ENCODE assay signal across 1 cellular context in the genomic region with DNA sequence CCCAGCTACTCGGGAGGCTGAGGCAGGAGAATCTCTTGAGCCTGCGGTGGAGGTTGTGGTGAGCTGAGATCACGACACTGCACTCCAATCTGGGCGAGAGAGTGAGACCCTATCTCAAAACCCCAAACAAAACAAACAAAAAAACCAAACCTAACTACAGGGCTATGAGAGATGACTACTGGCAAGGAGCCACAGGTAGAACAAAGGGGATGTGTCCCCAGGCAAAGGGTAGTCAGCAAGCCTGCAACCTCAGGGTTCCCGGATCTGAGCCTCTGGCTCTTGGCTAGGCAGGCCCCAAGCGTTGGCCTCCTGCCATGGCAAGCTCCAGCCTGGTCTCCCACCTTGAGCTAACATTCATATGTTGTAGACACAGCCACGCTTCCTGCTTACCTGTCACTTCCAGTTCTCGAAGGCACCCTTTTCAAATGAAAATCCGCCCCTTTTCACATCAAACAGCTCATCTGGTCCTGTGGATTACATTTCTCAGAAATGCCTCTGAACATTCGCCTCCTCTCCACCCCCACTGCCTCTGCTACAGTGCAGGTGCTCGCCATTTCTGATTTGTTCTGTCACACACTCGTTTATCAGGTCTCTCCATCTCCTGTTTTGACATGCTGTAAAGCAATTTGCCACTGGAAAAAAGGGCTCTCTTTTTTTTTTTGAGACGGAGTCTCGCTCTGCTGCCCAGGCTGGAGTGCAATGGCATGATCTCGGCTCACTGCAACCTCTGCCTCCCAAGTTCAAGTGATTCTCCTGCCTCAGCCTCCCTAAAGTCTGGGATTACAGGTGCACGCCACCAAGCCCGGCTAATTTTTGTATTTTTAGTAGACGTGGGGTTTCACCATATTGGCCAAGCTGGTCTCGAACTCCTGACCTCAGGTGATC.
TF ChIP-seq lines count a peak whose summit lies in the region.

No MANE protein-coding gene starts in this region.

TF ChIP-seq in HepG2, 621 proteins besides CTCF, POLR2A, EP300 and RAD21 (continued from another document and continues in another):
- TF ChIP-seq, protein P1, sequence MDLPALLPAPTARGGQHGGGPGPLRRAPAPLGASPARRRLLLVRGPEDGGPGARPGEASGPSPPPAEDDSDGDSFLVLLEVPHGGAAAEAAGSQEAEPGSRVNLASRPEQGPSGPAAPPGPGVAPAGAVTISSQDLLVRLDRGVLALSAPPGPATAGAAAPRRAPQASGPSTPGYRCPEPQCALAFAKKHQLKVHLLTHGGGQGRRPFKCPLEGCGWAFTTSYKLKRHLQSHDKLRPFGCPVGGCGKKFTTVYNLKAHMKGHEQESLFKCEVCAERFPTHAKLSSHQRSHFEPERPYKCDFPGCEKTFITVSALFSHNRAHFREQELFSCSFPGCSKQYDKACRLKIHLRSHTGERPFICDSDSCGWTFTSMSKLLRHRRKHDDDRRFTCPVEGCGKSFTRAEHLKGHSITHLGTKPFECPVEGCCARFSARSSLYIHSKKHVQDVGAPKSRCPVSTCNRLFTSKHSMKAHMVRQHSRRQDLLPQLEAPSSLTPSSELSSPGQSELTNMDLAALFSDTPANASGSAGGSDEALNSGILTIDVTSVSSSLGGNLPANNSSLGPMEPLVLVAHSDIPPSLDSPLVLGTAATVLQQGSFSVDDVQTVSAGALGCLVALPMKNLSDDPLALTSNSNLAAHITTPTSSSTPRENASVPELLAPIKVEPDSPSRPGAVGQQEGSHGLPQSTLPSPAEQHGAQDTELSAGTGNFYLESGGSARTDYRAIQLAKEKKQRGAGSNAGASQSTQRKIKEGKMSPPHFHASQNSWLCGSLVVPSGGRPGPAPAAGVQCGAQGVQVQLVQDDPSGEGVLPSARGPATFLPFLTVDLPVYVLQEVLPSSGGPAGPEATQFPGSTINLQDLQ (CRISPR knock-in tag; IDR thresholded peaks at IDR 0.05) = no peak
- TF ChIP-seq CREB1 (IDR thresholded peaks at IDR 0.05) (no peak), CREB1 (CRISPR knock-in tag; IDR thresholded peaks at IDR 0.05) (peak; percentile 62; the same call in 1 of the 2 replicates), ZFY (CRISPR knock-in tag; IDR thresholded peaks at IDR 0.05) (peak; percentile 71; the same call in 1 of the 2 replicates), NAIF1 (CRISPR knock-in tag; IDR thresholded peaks at IDR 0.05; ENCODE audit: borderline replicate concordance) (0 out of 2 replicates have a peak, but pooled peaks have one; percentile 18), ZNF431 (CRISPR knock-in tag; IDR thresholded peaks at IDR 0.05; ENCODE audit: borderline replicate concordance, low read depth) (no peak), ATF4 (CRISPR knock-in tag; IDR thresholded peaks at IDR 0.05) (no peak), ZNF556 (CRISPR knock-in tag; IDR thresholded peaks at IDR 0.05; ENCODE audit: borderline replicate concordance) (peak; percentile 23; the same call in 1 of the 2 replicates), ZNF382 (CRISPR knock-in tag; IDR thresholded peaks at IDR 0.05; ENCODE audit: borderline replicate concordance) (no peak), STAT6 (CRISPR knock-in tag; IDR thresholded peaks at IDR 0.05; ENCODE audit: borderline replicate concordance) (peak; percentile 39; the same call in 1 of the 2 replicates), POGZ (CRISPR knock-in tag; IDR thresholded peaks at IDR 0.05) (peak; percentile 64), ZFP36L1 (CRISPR knock-in tag; IDR thresholded peaks at IDR 0.05) (peak; percentile 69; the same call in 1 of the 2 replicates), MIER2 (CRISPR knock-in tag; IDR thresholded peaks at IDR 0.05) (peak; percentile 73; the same call in 1 of the 2 replicates), ZNF598 (CRISPR knock-in tag; IDR thresholded peaks at IDR 0.05; ENCODE audit: borderline replicate concordance) (no peak), ZBTB49 (CRISPR knock-in tag; IDR thresholded peaks at IDR 0.05; ENCODE audit: borderline replicate concordance) (no peak), JUNB (CRISPR knock-in tag; IDR thresholded peaks at IDR 0.05; ENCODE audit: borderline replicate concordance) (no peak), SRSF1 (optimal IDR thresholded peaks at IDR 0.05; ENCODE audit: low read depth, low read length) (peak; percentile 47), KLF9 (CRISPR knock-in tag; IDR thresholded peaks at IDR 0.05; ENCODE audit: low read depth) (no peak), IRX3 (CRISPR knock-in tag; IDR thresholded peaks at IDR 0.05; ENCODE audit: borderline replicate concordance, low read depth) (no peak), ERF (CRISPR knock-in tag; IDR thresholded peaks at IDR 0.05) (peak; percentile 69), ZNF816 (CRISPR knock-in tag; IDR thresholded peaks at IDR 0.05; ENCODE audit: borderline replicate concordance) (peak; percentile 32; the same call in 1 of the 2 replicates), GATA4 (IDR thresholded peaks at IDR 0.05; ENCODE audit: borderline replicate concordance, low read depth) (no peak), ZNF652 (CRISPR knock-in tag; IDR thresholded peaks at IDR 0.05; ENCODE audit: borderline replicate concordance, low read depth) (no peak), KAT2B (IDR thresholded peaks at IDR 0.05; ENCODE audit: borderline replicate concordance, low read depth, low read length) (no peak), GLMP (CRISPR knock-in tag; IDR thresholded peaks at IDR 0.05; ENCODE audit: borderline replicate concordance) (no peak), PHF20 (CRISPR knock-in tag; IDR thresholded peaks at IDR 0.05) (no peak), ZFP37 (CRISPR knock-in tag; IDR thresholded peaks at IDR 0.05; ENCODE audit: borderline replicate concordance) (no peak; the same call in 1 of the 2 replicates), SYNCRIP (IDR thresholded peaks at IDR 0.05; ENCODE audit: insufficient read depth, low read depth, low read length) (no peak), FOXA1 (IDR thresholded peaks at IDR 0.05) (no peak), FOXA1 (CRISPR knock-in tag; IDR thresholded peaks at IDR 0.05) (peak; percentile 71), PITX1 (CRISPR knock-in tag; IDR thresholded peaks at IDR 0.05) (no peak), SATB2 (CRISPR knock-in tag; IDR thresholded peaks at IDR 0.05) (no peak), ELF3 (CRISPR knock-in tag; IDR thresholded peaks at IDR 0.05) (peak; percentile 89), BORCS8-MEF2B (CRISPR knock-in tag; IDR thresholded peaks at IDR 0.05) (peak; percentile 77; the same call in 1 of the 2 replicates), SRF (IDR thresholded peaks at IDR 0.05; ENCODE audit: low read depth, low read length) (no peak)
- TF ChIP-seq, protein P2, sequence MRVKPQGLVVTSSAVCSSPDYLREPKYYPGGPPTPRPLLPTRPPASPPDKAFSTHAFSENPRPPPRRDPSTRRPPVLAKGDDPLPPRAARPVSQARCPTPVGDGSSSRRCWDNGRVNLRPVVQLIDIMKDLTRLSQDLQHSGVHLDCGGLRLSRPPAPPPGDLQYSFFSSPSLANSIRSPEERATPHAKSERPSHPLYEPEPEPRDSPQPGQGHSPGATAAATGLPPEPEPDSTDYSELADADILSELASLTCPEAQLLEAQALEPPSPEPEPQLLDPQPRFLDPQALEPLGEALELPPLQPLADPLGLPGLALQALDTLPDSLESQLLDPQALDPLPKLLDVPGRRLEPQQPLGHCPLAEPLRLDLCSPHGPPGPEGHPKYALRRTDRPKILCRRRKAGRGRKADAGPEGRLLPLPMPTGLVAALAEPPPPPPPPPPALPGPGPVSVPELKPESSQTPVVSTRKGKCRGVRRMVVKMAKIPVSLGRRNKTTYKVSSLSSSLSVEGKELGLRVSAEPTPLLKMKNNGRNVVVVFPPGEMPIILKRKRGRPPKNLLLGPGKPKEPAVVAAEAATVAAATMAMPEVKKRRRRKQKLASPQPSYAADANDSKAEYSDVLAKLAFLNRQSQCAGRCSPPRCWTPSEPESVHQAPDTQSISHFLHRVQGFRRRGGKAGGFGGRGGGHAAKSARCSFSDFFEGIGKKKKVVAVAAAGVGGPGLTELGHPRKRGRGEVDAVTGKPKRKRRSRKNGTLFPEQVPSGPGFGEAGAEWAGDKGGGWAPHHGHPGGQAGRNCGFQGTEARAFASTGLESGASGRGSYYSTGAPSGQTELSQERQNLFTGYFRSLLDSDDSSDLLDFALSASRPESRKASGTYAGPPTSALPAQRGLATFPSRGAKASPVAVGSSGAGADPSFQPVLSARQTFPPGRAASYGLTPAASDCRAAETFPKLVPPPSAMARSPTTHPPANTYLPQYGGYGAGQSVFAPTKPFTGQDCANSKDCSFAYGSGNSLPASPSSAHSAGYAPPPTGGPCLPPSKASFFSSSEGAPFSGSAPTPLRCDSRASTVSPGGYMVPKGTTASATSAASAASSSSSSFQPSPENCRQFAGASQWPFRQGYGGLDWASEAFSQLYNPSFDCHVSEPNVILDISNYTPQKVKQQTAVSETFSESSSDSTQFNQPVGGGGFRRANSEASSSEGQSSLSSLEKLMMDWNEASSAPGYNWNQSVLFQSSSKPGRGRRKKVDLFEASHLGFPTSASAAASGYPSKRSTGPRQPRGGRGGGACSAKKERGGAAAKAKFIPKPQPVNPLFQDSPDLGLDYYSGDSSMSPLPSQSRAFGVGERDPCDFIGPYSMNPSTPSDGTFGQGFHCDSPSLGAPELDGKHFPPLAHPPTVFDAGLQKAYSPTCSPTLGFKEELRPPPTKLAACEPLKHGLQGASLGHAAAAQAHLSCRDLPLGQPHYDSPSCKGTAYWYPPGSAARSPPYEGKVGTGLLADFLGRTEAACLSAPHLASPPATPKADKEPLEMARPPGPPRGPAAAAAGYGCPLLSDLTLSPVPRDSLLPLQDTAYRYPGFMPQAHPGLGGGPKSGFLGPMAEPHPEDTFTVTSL (CRISPR knock-in tag; IDR thresholded peaks at IDR 0.05; ENCODE audit: borderline replicate concordance) = peak; percentile 47; the same call in 1 of the 2 replicates
- TF ChIP-seq, protein P3, sequence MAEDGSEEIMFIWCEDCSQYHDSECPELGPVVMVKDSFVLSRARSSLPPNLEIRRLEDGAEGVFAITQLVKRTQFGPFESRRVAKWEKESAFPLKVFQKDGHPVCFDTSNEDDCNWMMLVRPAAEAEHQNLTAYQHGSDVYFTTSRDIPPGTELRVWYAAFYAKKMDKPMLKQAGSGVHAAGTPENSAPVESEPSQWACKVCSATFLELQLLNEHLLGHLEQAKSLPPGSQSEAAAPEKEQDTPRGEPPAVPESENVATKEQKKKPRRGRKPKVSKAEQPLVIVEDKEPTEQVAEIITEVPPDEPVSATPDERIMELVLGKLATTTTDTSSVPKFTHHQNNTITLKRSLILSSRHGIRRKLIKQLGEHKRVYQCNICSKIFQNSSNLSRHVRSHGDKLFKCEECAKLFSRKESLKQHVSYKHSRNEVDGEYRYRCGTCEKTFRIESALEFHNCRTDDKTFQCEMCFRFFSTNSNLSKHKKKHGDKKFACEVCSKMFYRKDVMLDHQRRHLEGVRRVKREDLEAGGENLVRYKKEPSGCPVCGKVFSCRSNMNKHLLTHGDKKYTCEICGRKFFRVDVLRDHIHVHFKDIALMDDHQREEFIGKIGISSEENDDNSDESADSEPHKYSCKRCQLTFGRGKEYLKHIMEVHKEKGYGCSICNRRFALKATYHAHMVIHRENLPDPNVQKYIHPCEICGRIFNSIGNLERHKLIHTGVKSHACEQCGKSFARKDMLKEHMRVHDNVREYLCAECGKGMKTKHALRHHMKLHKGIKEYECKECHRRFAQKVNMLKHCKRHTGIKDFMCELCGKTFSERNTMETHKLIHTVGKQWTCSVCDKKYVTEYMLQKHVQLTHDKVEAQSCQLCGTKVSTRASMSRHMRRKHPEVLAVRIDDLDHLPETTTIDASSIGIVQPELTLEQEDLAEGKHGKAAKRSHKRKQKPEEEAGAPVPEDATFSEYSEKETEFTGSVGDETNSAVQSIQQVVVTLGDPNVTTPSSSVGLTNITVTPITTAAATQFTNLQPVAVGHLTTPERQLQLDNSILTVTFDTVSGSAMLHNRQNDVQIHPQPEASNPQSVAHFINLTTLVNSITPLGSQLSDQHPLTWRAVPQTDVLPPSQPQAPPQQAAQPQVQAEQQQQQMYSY (CRISPR knock-in tag; IDR thresholded peaks at IDR 0.05) = peak; percentile 57; the same call in 1 of the 2 replicates
